In the genomic region with DNA sequence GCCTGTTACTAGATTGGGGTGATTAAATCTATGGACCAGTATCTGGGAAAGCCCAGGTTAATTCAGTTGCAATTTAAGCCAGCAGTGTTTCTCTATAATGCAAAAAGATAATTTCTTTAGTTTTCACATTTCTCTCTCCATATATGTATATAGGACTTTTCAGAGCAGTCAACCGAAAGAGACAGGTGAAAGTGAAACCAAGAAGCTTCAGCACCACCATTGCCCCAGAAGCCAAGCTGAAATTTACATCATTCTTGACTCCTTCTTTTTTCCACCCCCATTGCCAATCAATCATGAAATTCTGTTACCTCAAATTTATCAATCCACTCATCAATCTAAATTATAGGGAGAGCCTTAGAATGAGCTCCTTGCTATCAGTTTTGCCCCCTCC, we compare ENCODE assay signal across 8 cellular contexts. TPM values are rescaled to one million over a fixed set of nuclear protein-coding genes. Genes with fewer than 3 reads are reported as not detected.
DNase-seq lines count a peak whose midpoint lies in the region; ATAC-seq and TF ChIP-seq lines count a peak whose summit lies in the region.

No MANE protein-coding gene starts in this region.

- peak overlapping the region; percentile 63 for H3K4me3 ChIP-seq in lower lobe of right lung

- peaks cover 31% of the 10 kb centered on the region for H3K27me3 Mint-ChIP-seq in activated T-cell treated with anti-CD3 and anti-CD28 coated beads, Interleukin-2, amount 50 U/mL, for 4 hours (ENCODE audit: low read depth)
- peaks cover 39% of the 10 kb centered on the region for H3K27me3 Mint-ChIP-seq in activated B cell treated with CpG ODN at 0.5 μM for 24 hours

- peaks cover 4% of the 10 kb centered on the region for H3K9me3 Mint-ChIP-seq in activated T-cell treated with anti-CD3 and anti-CD28 coated beads, Interleukin-2, amount 50 U/mL, for 4 hours
- no peaks in the 10 kb centered on the region for H3K9me3 Mint-ChIP-seq in activated B cell treated with CpG ODN at 0.5 μM for 24 hours

- H3K4me1 ChIP-seq in lower lobe of right lung = peaks cover 35% of the 10 kb centered on the region

- H3K36me3 ChIP-seq in lower lobe of right lung = no peaks in the 10 kb centered on the region

- no peak for TF ChIP-seq CTCF in activated B cell treated with CpG ODN at 0.5 μM for 24 hours (IDR thresholded peaks at IDR 0.05)
- no peak for TF ChIP-seq CTCF in lower lobe of right lung (IDR thresholded peaks at IDR 0.05)

- H3K4me3 Mint-ChIP-seq in activated T-cell treated with anti-CD3 and anti-CD28 coated beads, Interleukin-2, amount 50 U/mL, for 4 hours = peak overlapping the region; percentile 85
- peak overlapping the region; percentile 88 for H3K4me3 Mint-ChIP-seq in activated B cell treated with CpG ODN at 0.5 μM for 24 hours

- H3K9me3 ChIP-seq in lower lobe of right lung = no peaks in the 10 kb centered on the region

- no peak for DNase-seq in activated T-cell treated with anti-CD3 and anti-CD28 coated beads, Interleukin-2, amount 50 U/mL, for 4 hours
- DNase-seq in activated T-cell treated with anti-CD3 and anti-CD28 coated beads, Interleukin-2, amount 50 U/mL, for 1 hour = no peak
- DNase-seq in activated B cell treated with CpG ODN at 0.5 μM for 24 hours = no peak
- no peak for DNase-seq in lower lobe of right lung
- no peak for DNase-seq in NCI-H82 treated with DMSO at 0.1 percent for 48 hours (lab: John Stamatoyannopoulos, UW; ENCODE audit: unreplicated experiment)
- no peak for DNase-seq in UCSD-AML1 (lab: John Stamatoyannopoulos, UW; ENCODE audit: unreplicated experiment)
- DNase-seq in head of caudate nucleus = no peak

- H3K27ac ChIP-seq in lower lobe of right lung = no peak overlapping the region

- no peak overlapping the region for H3K27ac Mint-ChIP-seq in activated B cell treated with CpG ODN at 0.5 μM for 24 hours

- peaks cover 38% of the 10 kb centered on the region for H3K4me1 Mint-ChIP-seq in activated T-cell treated with anti-CD3 and anti-CD28 coated beads, Interleukin-2, amount 50 U/mL, for 4 hours (ENCODE audit: low read depth)
- H3K4me1 Mint-ChIP-seq in activated B cell treated with CpG ODN at 0.5 μM for 24 hours = peaks cover 38% of the 10 kb centered on the region

- no peaks in the 10 kb centered on the region for H3K36me3 Mint-ChIP-seq in activated T-cell treated with anti-CD3 and anti-CD28 coated beads, Interleukin-2, amount 50 U/mL, for 4 hours (ENCODE audit: insufficient read depth)
- peaks cover 2% of the 10 kb centered on the region for H3K36me3 Mint-ChIP-seq in activated B cell treated with CpG ODN at 0.5 μM for 24 hours (ENCODE audit: low read depth)

- peaks cover 33% of the 10 kb centered on the region for H3K27me3 ChIP-seq in lower lobe of right lung (ENCODE audit: low read depth)

- CTCF ChIA-PET in activated B cell treated with CpG ODN at 0.5 μM for 24 hours (lab: Charles Lee) = no interaction called here

- intact Hi-C loops in activated B cell treated with CpG ODN at 0.5 μM for 24 hours (cut with micrococcal nuclease) (loop anchor here (10.0 kb wide), 1 partner anchor 210 kb away; the partner anchor contains the start of gene FASTKD1), lower lobe of right lung (cut with DNase I) (no loop called here), head of caudate nucleus (cut with DNase I) (no loop called here)

- POLR2A ChIA-PET in activated B cell treated with CpG ODN at 0.5 μM for 24 hours (lab: Charles Lee) = no interaction called here

- peak in 1 of 2 donors; percentile 36 for ATAC-seq in activated T-cell treated with anti-CD3 and anti-CD28 coated beads, Interleukin-2, amount 50 U/mL, for 4 hours
- ATAC-seq in HG03045 (IDR thresholded peaks at IDR 0.05; ENCODE audit: unreplicated experiment) (peak; percentile 65), activated B cell treated with CpG ODN at 0.5 μM for 24 hours (ENCODE audit: low read depth) (no peak), lower lobe of right lung (no peak)

RNA-seq across cellular contexts. Expression of gene LRP2, which starts 2.8 kb away (rescaled TPM):
- total RNA-seq in activated T-cell treated with anti-CD3 and anti-CD28 coated beads, Interleukin-2, amount 50 U/mL, for 4 hours = under 1 TPM in 1 of 3 donors, not detected in 2; 0.03 TPM
- total RNA-seq in activated B cell treated with CpG ODN at 0.5 μM for 24 hours (not detected in 2 replicates), lower lobe of right lung (47.8 TPM)

Comparison
In these comparisons a context has a peak if more than half of its experiments do, and no peak if none do; other contexts are left out.
1. RNA of gene LRP2, which starts 2.8 kb away (total RNA-seq): 47.8 TPM in lower lobe of right lung (single experiment); 0.03 TPM in activated T-cell treated with anti-CD3 and anti-CD28 coated beads, Interleukin-2, amount 50 U/mL, for 4 hours and not detected in activated B cell treated with CpG ODN at 0.5 μM for 24 hours; every median in the first group is over 10 times any median in the second.